ENCODE assay signal across 19 cellular contexts in genomic region chr6:133244502-133244901, GRCh38. TPM values are rescaled to one million over a fixed set of nuclear protein-coding genes. Genes with fewer than 3 reads are reported as not detected.
"Had no signal": no experiment of that assay in that cellular context is flagged by ENCODE, and none has a peak within 500 bp of the region (broad histone marks: within the 10 kb centered on the region; RNA-seq: fewer than 3 reads in every experiment).

No MANE protein-coding gene starts in this region.

- H3K4me3 ChIP-seq: breast epithelium, skin epidermis, transverse colon had no signal

- DNase-seq: activated CD4-positive, alpha-beta T cell treated with anti-CD3 and anti-CD28 coated beads, Interleukin-2, amount 50 U/mL, for 1 hour; activated naive CD4-positive, alpha-beta T cell treated with anti-CD3 and anti-CD28 coated beads for 36 hours; activated naive CD8-positive, alpha-beta T cell treated with anti-CD3 and anti-CD28 coated beads, Interleukin-2, amount 50 U/mL, for 24 hours; aorta; dermis blood vessel endothelial cell; effector memory CD8-positive, alpha-beta T cell; left colon; midbrain; naive B cell; retina; stimulated activated CD4-positive, alpha-beta T cell treated with anti-CD3 and anti-CD28 coated beads, Interleukin-4, amount 100 ng/mL, for 24 hours; stimulated activated naive CD4-positive, alpha-beta T cell; transverse colon had no signal

- H3K9me3 ChIP-seq: breast epithelium, neutrophil, transverse colon had no signal

- H3K36me3 ChIP-seq: breast epithelium, neutrophil, transverse colon had no signal

- H3K4me1 ChIP-seq: parathyroid adenoma had no signal

- H3K27ac ChIP-seq: breast epithelium, neutrophil, parathyroid adenoma, skin epidermis, transverse colon had no signal

- H3K9ac ChIP-seq: parathyroid adenoma had no signal

RNA-seq across cellular contexts. Expression of gene EYA4, which starts 3.3 kb away (rescaled TPM):
- total RNA-seq: activated CD8-positive, alpha-beta memory T cell treated with anti-CD3 and anti-CD28 coated beads for 36 hours; activated naive CD4-positive, alpha-beta T cell treated with anti-CD3 and anti-CD28 coated beads for 36 hours; activated T-helper 17 cell treated with anti-CD3 and anti-CD28 coated beads, Interleukin-2, amount 50 U/mL, for 72 hours had no signal
- polyA plus RNA-seq: aorta had no signal
